ENCODE assay signal across 28 cellular contexts in genomic region chr10:72601144-72601543, GRCh38.
"Had no signal": no experiment of that assay in that cellular context is flagged by ENCODE, and none has a peak within 500 bp of the region (broad histone marks: within the 10 kb centered on the region; RNA-seq: fewer than 3 reads in every experiment).

No MANE protein-coding gene starts in this region.

- H3K9me3 ChIP-seq: esophagus squamous epithelium, gastrocnemius medialis, heart right ventricle, left lung, lower lobe of right lung, mucosa of descending colon had no signal

- H3K27me3 Mint-ChIP-seq: dendritic cell treated with granulocyte-macrophage colony-stimulating factor and Interleukin-4, amounts not matched to agents 40 ng/mL and 50 ng/mL, for 4 days; effector memory CD8-positive, alpha-beta T cell; naive B cell had no signal

- H3K4me3 ChIP-seq: esophagus squamous epithelium, gastrocnemius medialis, heart right ventricle, left lung, lower lobe of right lung, mucosa of descending colon had no signal

- FAIRE-seq: colon, endometrium, islet of Langerhans, keratinocyte had no signal

- H3K27ac ChIP-seq: epithelial cell of prostate, esophagus squamous epithelium, gastrocnemius medialis, heart right ventricle, left lung, lower lobe of right lung had no signal

- H3K36me3 ChIP-seq: esophagus squamous epithelium, gastrocnemius medialis, left lung, lower lobe of right lung had no signal

- H3K27ac Mint-ChIP-seq: dendritic cell treated with granulocyte-macrophage colony-stimulating factor and Interleukin-4, amounts not matched to agents 40 ng/mL and 50 ng/mL, for 4 days; effector memory CD8-positive, alpha-beta T cell; endodermal cell; mesothelial cell of epicardium had no signal

- H3K27me3 ChIP-seq: esophagus squamous epithelium, gastrocnemius medialis, heart right ventricle, left lung had no signal

- H3K4me3 Mint-ChIP-seq: dendritic cell treated with granulocyte-macrophage colony-stimulating factor and Interleukin-4, amounts not matched to agents 40 ng/mL and 50 ng/mL, for 4 days; effector memory CD8-positive, alpha-beta T cell; endodermal cell; mesothelial cell of epicardium; naive B cell had no signal

- H3K4me1 ChIP-seq: lower lobe of right lung had no signal

- DNase-seq: cortex of kidney; effector CD8-positive, alpha-beta T cell; effector memory CD8-positive, alpha-beta T cell; endodermal cell; erythroblast; esophagus squamous epithelium; foreskin fibroblast; foreskin melanocyte; gastrocnemius medialis; glutamatergic neuron; head of caudate nucleus; heart right ventricle; hippocampal formation; left cardiac atrium; left lung; left ventricle myocardium superior; lower lobe of right lung; mesenchymal stem cell; mucosa of descending colon; naive B cell had no signal

- ATAC-seq: effector memory CD8-positive, alpha-beta T cell; esophagus mucosa; gastrocnemius medialis; heart right ventricle; left cardiac atrium; left lung; left ventricle myocardium superior; lower lobe of right lung; mucosa of descending colon had no signal

- H3K9me3 Mint-ChIP-seq: dendritic cell treated with granulocyte-macrophage colony-stimulating factor and Interleukin-4, amounts not matched to agents 40 ng/mL and 50 ng/mL, for 4 days; effector memory CD8-positive, alpha-beta T cell; endodermal cell; mesothelial cell of epicardium; naive B cell had no signal

- H3K36me3 Mint-ChIP-seq: naive B cell had no signal
